Comparison of ENCODE assay signal across 8 cellular contexts in genomic region chr10:102502337-102503151, GRCh38. TPM values are rescaled to one million over a fixed set of nuclear protein-coding genes. Genes with fewer than 3 reads are reported as not detected.
DNase-seq lines count a peak whose midpoint lies in the region; ATAC-seq and TF ChIP-seq lines count a peak whose summit lies in the region.

ACTR1A (minus strand) TSS chr10:102502712; CDS start chr10:102502647, 65 bp downstream.

- H3K4me1 ChIP-seq in effector memory CD4-positive, alpha-beta T cell (ENCODE audit: control insufficient read depth, insufficient read depth, low read length, poor library complexity, severe bottlenecking), result peaks cover 13% of the 10 kb centered on the region
- H3K4me1 ChIP-seq in lung (ENCODE audit: control insufficient read depth in 2 of 2, insufficient read depth in 2 of 2, low read length in 2 of 2), result peaks cover 4 to 10% of the 10 kb centered on the region in 2 donors

- CTCF ChIA-PET in activated CD8-positive, alpha-beta memory T cell treated with anti-CD3 and anti-CD28 coated beads for 36 hours (lab: Charles Lee), result interaction anchor here (0.5 to 3.1 kb wide), 7 partner anchors 19 to 401 kb away, joined by 3 to 34 read pairs (median 3); partner anchors contain the start of gene C10orf95

- H3K4me3 ChIP-seq in effector memory CD4-positive, alpha-beta T cell (ENCODE audit: insufficient read depth, low read depth, low read length, poor library complexity, severe bottlenecking), result peak within 1 kb of the TSS; percentile 99
- H3K4me3 ChIP-seq in lung, result peak within 1 kb of the TSS; percentile 92

- DNase-seq in COLO829 (ENCODE audit: low spot score) (peak; percentile 84), HT1080 (ENCODE audit: low read depth) (peak; percentile 100), NOMO-1 (lab: John Stamatoyannopoulos, UW; ENCODE audit: unreplicated experiment in 2 of 2) (peak; percentile 98), lung (ENCODE audit: low spot score) (peak; percentile 97)
- DNase-seq in effector memory CD4-positive, alpha-beta T cell, result peak; percentile 91 to 94 (median 92)
- DNase-seq in stimulated activated CD4-positive, alpha-beta T cell treated with anti-CD3 and anti-CD28 coated beads, TNF-alpha, amount 100 ng/mL, for 4 hours (ENCODE audit: low read depth in 3 of 3), result peak; percentile 84 to 90 (median 86)

- H3K27ac ChIP-seq in effector memory CD4-positive, alpha-beta T cell (ENCODE audit: insufficient read depth, low read length, poor library complexity, severe bottlenecking), result peak within 1 kb of the TSS; percentile 89
- peak within 1 kb of the TSS; percentile 89 to 97 for H3K27ac ChIP-seq in lung (ENCODE audit: low read depth in 1 of 2, low read length in 1 of 2)

- H3K9me3 ChIP-seq in effector memory CD4-positive, alpha-beta T cell (ENCODE audit: control insufficient read depth, low read length), result no peaks in the 10 kb centered on the region
- no peaks in the 10 kb centered on the region for H3K9me3 ChIP-seq in lung (ENCODE audit: control insufficient read depth in 2 of 2, insufficient read depth in 1 of 2, low read length in 1 of 2)

- WGBS in lung, 2 donors, result 0% methylated on average over 42 of the region's 42 CpGs

- H3K36me3 ChIP-seq in effector memory CD4-positive, alpha-beta T cell (ENCODE audit: control insufficient read depth, insufficient read depth, low read length), result no peaks in the 10 kb centered on the region
- no peaks in the 10 kb centered on the region for H3K36me3 ChIP-seq in lung (ENCODE audit: control insufficient read depth in 2 of 2, insufficient read depth in 2 of 2, low read length in 2 of 2)

- ATAC-seq in GM21360 (IDR thresholded peaks at IDR 0.05; ENCODE audit: unreplicated experiment) (peak; percentile 41), lung (ENCODE audit: insufficient read depth, low FRiP score) (peak; percentile 73)

- no peaks in the 10 kb centered on the region for H3K27me3 ChIP-seq in effector memory CD4-positive, alpha-beta T cell (replicated peaks; ENCODE audit: control insufficient read depth, insufficient read depth, low read length, poor library complexity, severe bottlenecking)
- no peaks in the 10 kb centered on the region for H3K27me3 ChIP-seq in lung (ENCODE audit: control insufficient read depth, insufficient read depth)

- POLR2A ChIA-PET in activated CD8-positive, alpha-beta memory T cell treated with anti-CD3 and anti-CD28 coated beads for 36 hours (lab: Charles Lee), result no interaction called here

- no peak for TF ChIP-seq CTCF in lung (IDR thresholded peaks at IDR 0.05; ENCODE audit: control extremely low read depth, extremely low read depth)

RNA-seq across cellular contexts. Expression of gene ACTR1A, which starts in this region (rescaled TPM):
- total RNA-seq in HT1080 (2014; rRNA removed; shearing (Covaris generic)), result 111 and 124 TPM in 2 replicates
- 77.5 and 80.3 TPM in 2 replicates for polyA plus RNA-seq in HT1080 (2015; cell fraction: cytosol; rRNA removed)
- polyA plus RNA-seq in HT1080 (2015; cell fraction: nucleus; rRNA removed), result 89.7 and 98.0 TPM in 2 replicates
- 10 to 100 TPM; 70.0 to 74.0 TPM for total RNA-seq in activated CD8-positive, alpha-beta memory T cell treated with anti-CD3 and anti-CD28 coated beads for 36 hours
- total RNA-seq in lung, result 10 to 100 TPM; 88.9 to 96.0 TPM
- 10 to 100 TPM; 72.0 to 79.7 TPM for polyA plus RNA-seq in lung

Comparison
In these comparisons a context has a peak if more than half of its experiments do, and no peak if none do; other contexts are left out.
1. Peak in every context shown above with its lines: DNase-seq, ATAC-seq, H3K4me3 ChIP-seq and H3K27ac ChIP-seq.